In the genomic region with DNA sequence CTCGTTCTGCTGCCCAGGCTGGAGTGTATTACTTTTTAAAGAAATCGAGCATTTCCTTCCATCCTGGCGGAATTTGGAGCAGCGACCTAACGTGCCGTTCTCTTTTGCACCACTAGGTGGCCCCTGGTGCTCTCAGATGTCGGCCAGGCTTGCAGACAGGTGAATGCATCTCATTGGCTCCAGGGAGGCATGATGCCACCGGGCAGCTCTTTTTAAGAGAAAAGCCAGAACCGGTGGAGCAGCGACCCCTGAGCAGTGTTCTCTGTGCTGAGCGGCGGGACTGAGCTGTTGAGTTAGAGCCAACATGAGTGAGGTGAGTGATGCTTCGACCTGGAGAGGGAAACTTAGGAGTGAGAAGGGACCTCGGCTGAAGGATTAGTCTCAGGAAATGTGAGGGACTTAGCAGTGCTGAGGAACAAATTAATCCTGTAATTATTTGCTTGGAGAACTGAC, we compare ENCODE assay signal across 8 cellular contexts. TPM values are rescaled to one million over a fixed set of nuclear protein-coding genes. Genes with fewer than 3 reads are reported as not detected.
A peak's percentile ranks its signal among the peaks of the same experiment; 100 is the strongest.
DNase-seq lines count a peak whose midpoint lies in the region; ATAC-seq and TF ChIP-seq lines count a peak whose summit lies in the region.

A gene (plus strand): TSS at position 241 of the 453 bp plus-strand sequence. CDS start 64 bp downstream, at position 305.

- H3K27me3 ChIP-seq in ascending aorta (no peaks in the 10 kb centered on the region), iPS-15b (ENCODE audit: control insufficient read depth, insufficient read depth, low read length) (peaks cover 4% of the 10 kb centered on the region), spleen (replicated peaks in 1 of 7) (peaks cover 0 to 23% (median 0%) of the 10 kb centered on the region in 7 donors)

- intact Hi-C loops in ascending aorta (cut with DNase I) (loop anchor here (10.0 kb wide), 1 partner anchor 178 kb away; no protein-coding TSS in a partner anchor), spleen (cut with DNase I; ENCODE audit: low total_unique reads) (no loop called here)

- H3K27ac ChIP-seq in ascending aorta = no peak within 1 kb of the TSS
- no peak within 1 kb of the TSS for H3K27ac ChIP-seq in spleen

- H3K36me3 ChIP-seq in ascending aorta = no peaks in the 10 kb centered on the region
- no peaks in the 10 kb centered on the region for H3K36me3 ChIP-seq in iPS-15b (ENCODE audit: control insufficient read depth, insufficient read depth, low read length)
- H3K36me3 ChIP-seq in spleen = no peaks in the 10 kb centered on the region

- peak; percentile 66 for DNase-seq in COR-L47 (lab: John Stamatoyannopoulos, UW)
- DNase-seq in NCI-H748 treated with DMSO at 0.1 percent for 48 hours (lab: John Stamatoyannopoulos, UW) = peak; percentile 77
- peak in 1 of 2 donors; percentile 72 for DNase-seq in ascending aorta (ENCODE audit: low spot score in 2 of 2)
- no peak for DNase-seq in spleen
- no peak for DNase-seq in effector CD4-positive, alpha-beta T cell

- TF ChIP-seq POLR2A in spleen (IDR thresholded peaks at IDR 0.05) = no peak

- H3K4me1 ChIP-seq in ascending aorta (no peaks in the 10 kb centered on the region), iPS-15b (ENCODE audit: control insufficient read depth, insufficient read depth, low read length) (no peaks in the 10 kb centered on the region), spleen (no peaks in the 10 kb centered on the region)

- peak; percentile 74 for ATAC-seq in HG03354 (IDR thresholded peaks at IDR 0.05; ENCODE audit: poor library complexity, severe bottlenecking, unreplicated experiment)
- no peak for ATAC-seq in GM18511 (IDR thresholded peaks at IDR 0.05; ENCODE audit: unreplicated experiment)

- H3K4me3 ChIP-seq in ascending aorta = no peak within 1 kb of the TSS
- peak within 1 kb of the TSS; percentile 2 for H3K4me3 ChIP-seq in iPS-15b (ENCODE audit: low read depth, low read length)
- no peak within 1 kb of the TSS for H3K4me3 ChIP-seq in spleen

- 7 to 15% (median 9%) methylated on average over 13 to 14 of the region's 14 CpGs for WGBS in spleen, 5 donors

- H3K9me3 ChIP-seq in ascending aorta (no peaks in the 10 kb centered on the region), iPS-15b (ENCODE audit: control insufficient read depth, insufficient read depth, low read length) (no peaks in the 10 kb centered on the region), spleen (no peaks in the 10 kb centered on the region)

- TF ChIP-seq CTCF in ascending aorta (IDR thresholded peaks at IDR 0.05) (peak; percentile 63 to 91 (median 88)), spleen (IDR thresholded peaks at IDR 0.05 in 8 of 11, conservative IDR thresholded peaks at IDR 0.05 in 3 of 11) (peak in 10 of 11 experiments; percentile 45 to 81 (median 68))

- H3K9ac ChIP-seq in iPS-15b (ENCODE audit: low read depth, low read length) = no peak within 1 kb of the TSS

RNA-seq across cellular contexts. Expression of the gene that starts here (rescaled TPM):
- total RNA-seq in ascending aorta (not detected), spleen (1 to 10 TPM in 1 of 7 donors, under 1 TPM in 1, not detected in 5; 0.98 to 5.4 TPM)
- polyA plus RNA-seq in spleen = 1 to 10 TPM; 1.3 to 3.6 (median 1.7) TPM

Comparison
In these comparisons a context has a peak if more than half of its experiments do, and no peak if none do; other contexts are left out.
1. DNase-seq: peak in COR-L47 (single experiment) and NCI-H748 treated with DMSO at 0.1 percent for 48 hours (single experiment); none in spleen (single experiment) and effector CD4-positive, alpha-beta T cell (single experiment).